Comparison of ENCODE assay signal across 10 cellular contexts in genomic region chr9:130860458-130861316, GRCh38. TPM values are rescaled to one million over a fixed set of nuclear protein-coding genes. Genes with fewer than 3 reads are reported as not detected.
DNase-seq lines count a peak whose midpoint lies in the region; ATAC-seq and TF ChIP-seq lines count a peak whose summit lies in the region.
"Had no signal": no experiment of that assay in that cellular context is flagged by ENCODE, and none has a peak within 500 bp of the region (broad histone marks: within the 10 kb centered on the region; RNA-seq: fewer than 3 reads in every experiment).

No MANE protein-coding gene starts in this region.

- H3K27ac ChIP-seq in suprapubic skin = peak overlapping the region; percentile 72

- peak in 1 of 2 donors; percentile 19 for TF ChIP-seq CTCF in suprapubic skin (IDR thresholded peaks at IDR 0.05)

- 54% methylated on average over 14 of the region's 28 CpGs for WGBS in suprapubic skin

- peak; percentile 96 for DNase-seq in M059J (ENCODE audit: low read depth)
- DNase-seq in dedifferentiated amniotic fluid mesenchymal stem cell (ENCODE audit: extremely low spot score) = peak; percentile 91
- DNase-seq in left lobe of liver (ENCODE audit: low spot score) = no peak
- peak; percentile 88 to 91 for DNase-seq in suprapubic skin (ENCODE audit: low spot score in 2 of 2)
- no peak for DNase-seq in cerebellar nuclear complex (lab: John Stamatoyannopoulos, UW)
- DNase-seq in activated CD8-positive, alpha-beta memory T cell treated with anti-CD3 and anti-CD28 coated beads for 24 hours = no peak
- DNase-seq in GDM1 (lab: John Stamatoyannopoulos, UW) = no peak
- DNase-seq in DMS53 treated with DMSO at 0.1 percent for 48 hours (lab: John Stamatoyannopoulos, UW; ENCODE audit: unreplicated experiment) = no peak
- DNase-seq: activated CD4-positive, CD25-positive, alpha-beta regulatory T cell; naive B cell had no signal

- H3K9me3 ChIP-seq in suprapubic skin = no peaks in the 10 kb centered on the region

- TF ChIP-seq EP300 in suprapubic skin (IDR thresholded peaks at IDR 0.05) = no peak

- H3K36me3 ChIP-seq in suprapubic skin = peaks cover 55% of the 10 kb centered on the region

- H3K4me3 ChIP-seq in suprapubic skin = no peak overlapping the region

- H3K27me3 ChIP-seq in suprapubic skin = no peaks in the 10 kb centered on the region

- ATAC-seq in left lobe of liver = peak; percentile 50

- TF ChIP-seq POLR2A in suprapubic skin (IDR thresholded peaks at IDR 0.05) = peak in 1 of 2 donors; percentile 23

- peaks cover 47% of the 10 kb centered on the region for H3K4me1 ChIP-seq in suprapubic skin

RNA-seq across cellular contexts. Expression of gene ABL1, which starts 25.6 kb away (rescaled TPM):
- total RNA-seq in M059J (2014; rRNA removed; shearing (Covaris generic)) = 14.4 and 33.0 TPM in 2 replicates
- total RNA-seq in left lobe of liver = 27.1 TPM
- 10 to 100 TPM; 31.3 to 40.4 (median 34.8) TPM for total RNA-seq in suprapubic skin

RNA-seq across cellular contexts. Expression of gene QRFP, which starts 35.9 kb away (rescaled TPM):
- not detected in 2 replicates for total RNA-seq in M059J (2014; rRNA removed; shearing (Covaris generic))
- total RNA-seq in left lobe of liver (not detected), suprapubic skin (not detected)

Comparison
In these comparisons a context has a peak if more than half of its experiments do, and no peak if none do; other contexts are left out.
1. DNase-seq: peak in M059J (single experiment), dedifferentiated amniotic fluid mesenchymal stem cell (single experiment) and suprapubic skin (2 of 2); none in left lobe of liver (single experiment), cerebellar nuclear complex (0 of 2), activated CD8-positive, alpha-beta memory T cell treated with anti-CD3 and anti-CD28 coated beads for 24 hours (single experiment), GDM1 (single experiment) and DMS53 treated with DMSO at 0.1 percent for 48 hours (single experiment).